Comparison of ENCODE assay signal across 35 cellular contexts in genomic region chr17:79520893-79521210, GRCh38.
"Had no signal": no experiment of that assay in that cellular context is flagged by ENCODE, and none has a peak within 500 bp of the region (broad histone marks: within the 10 kb centered on the region; RNA-seq: fewer than 3 reads in every experiment).

No MANE protein-coding gene starts in this region.

- ATAC-seq: activated CD4-positive, alpha-beta T cell treated with anti-CD3 and anti-CD28 coated beads for 36 hours; activated CD8-positive, alpha-beta T cell treated with anti-CD3 and anti-CD28 coated beads, Interleukin-2, amount 10 ng/mL, durations not matched to agents 7 days and 5 days; activated naive CD8-positive, alpha-beta T cell treated with anti-CD3 and anti-CD28 coated beads, Interleukin-2, amount 50 U/mL, for 24 hours; T-helper 17 cell had no signal

- H3K4me1 Mint-ChIP-seq: activated CD4-positive, alpha-beta T cell treated with anti-CD3 and anti-CD28 coated beads for 36 hours; activated CD4-positive, alpha-beta T cell treated with anti-CD3 and anti-CD28 coated beads, Interleukin-2, amount 10 ng/mL, durations not matched to agents 24 days and 14 days; activated CD8-positive, alpha-beta memory T cell treated with anti-CD3 and anti-CD28 coated beads, Interleukin-2, amount 10 ng/mL, durations not matched to agents 7 days and 5 days; activated naive CD4-positive, alpha-beta T cell treated with anti-CD3 and anti-CD28 coated beads, Interleukin-2, amount 50 U/mL, for 24 hours; activated naive CD8-positive, alpha-beta T cell treated with anti-CD3 and anti-CD28 coated beads for 36 hours; activated naive CD8-positive, alpha-beta T cell treated with anti-CD3 and anti-CD28 coated beads, Interleukin-2, amount 50 U/mL, for 24 hours had no signal

- H3K27me3 ChIP-seq: ascending aorta had no signal

- H3K27ac ChIP-seq: adrenal gland, ascending aorta, breast epithelium, cardiac muscle cell, coronary artery had no signal

- H3K36me3 ChIP-seq: adrenal gland, ascending aorta, breast epithelium, cardiac muscle cell had no signal

- FAIRE-seq: frontal cortex had no signal

- H3K9me3 Mint-ChIP-seq: activated CD4-positive, alpha-beta memory T cell treated with anti-CD3 and anti-CD28 coated beads for 36 hours; activated CD4-positive, alpha-beta T cell treated with anti-CD3 and anti-CD28 coated beads, Interleukin-2, amount 10 ng/mL, durations not matched to agents 24 days and 14 days; activated naive CD4-positive, alpha-beta T cell treated with anti-CD3 and anti-CD28 coated beads for 36 hours; activated naive CD4-positive, alpha-beta T cell treated with anti-CD3 and anti-CD28 coated beads, Interleukin-2, amount 50 U/mL, for 24 hours; activated naive CD8-positive, alpha-beta T cell treated with anti-CD3 and anti-CD28 coated beads for 36 hours; activated naive CD8-positive, alpha-beta T cell treated with anti-CD3 and anti-CD28 coated beads, Interleukin-2, amount 50 U/mL, for 24 hours; activated T-helper 1 cell treated with anti-CD3 and anti-CD28 coated beads, Interleukin-12 subunit alpha, Interleukin-12 subunit beta, Interleukin-2, Interleukin-4 antibody, amounts not matched to agents 30 ng/mL and 10 ng/mL and 1 ng/mL, durations not matched to agents 14 hours and 24 hours and 36 hours; activated T-helper 2 cell treated with anti-CD3 and anti-CD28 coated beads, Interferon-gamma antibody, Interleukin-2, Interleukin-4, amounts not matched to agents 10 μg/mL and 5 μg/mL and 100 μg/mL, durations not matched to agents 14 hours and 24 hours and 36 hours; brain; dendritic cell treated with granulocyte-macrophage colony-stimulating factor and Interleukin-4, amounts not matched to agents 40 ng/mL and 50 ng/mL, for 4 days; T-helper 2 cell treated with Interferon-gamma antibody and Interleukin-4, amounts not matched to agents 5 μg/mL and 100 μg/mL, for 36 hours had no signal

- H3K27me3 Mint-ChIP-seq: activated CD4-positive, alpha-beta T cell treated with anti-CD3 and anti-CD28 coated beads, Interleukin-2, amount 10 ng/mL, durations not matched to agents 24 days and 14 days had no signal

- H3K4me3 Mint-ChIP-seq: activated CD4-positive, alpha-beta memory T cell treated with anti-CD3 and anti-CD28 coated beads for 36 hours; activated CD4-positive, alpha-beta T cell treated with anti-CD3 and anti-CD28 coated beads for 36 hours; activated CD4-positive, alpha-beta T cell treated with anti-CD3 and anti-CD28 coated beads, Interleukin-2, amount 10 ng/mL, durations not matched to agents 24 days and 14 days; activated CD8-positive, alpha-beta memory T cell treated with anti-CD3 and anti-CD28 coated beads, Interleukin-2, amount 10 ng/mL, durations not matched to agents 7 days and 5 days; activated CD8-positive, alpha-beta T cell treated with anti-CD3 and anti-CD28 coated beads, Interleukin-2, amount 10 ng/mL, durations not matched to agents 7 days and 5 days; activated naive CD4-positive, alpha-beta T cell treated with anti-CD3 and anti-CD28 coated beads for 36 hours; activated naive CD4-positive, alpha-beta T cell treated with anti-CD3 and anti-CD28 coated beads, Interleukin-2, amount 50 U/mL, for 24 hours; activated naive CD8-positive, alpha-beta T cell treated with anti-CD3 and anti-CD28 coated beads for 36 hours; activated naive CD8-positive, alpha-beta T cell treated with anti-CD3 and anti-CD28 coated beads, Interleukin-2, amount 50 U/mL, for 24 hours; activated T-helper 1 cell treated with anti-CD3 and anti-CD28 coated beads, Interleukin-12 subunit alpha, Interleukin-12 subunit beta, Interleukin-2, Interleukin-4 antibody, amounts not matched to agents 30 ng/mL and 10 ng/mL and 1 ng/mL, durations not matched to agents 14 hours and 24 hours and 36 hours; brain; dendritic cell treated with granulocyte-macrophage colony-stimulating factor and Interleukin-4, amounts not matched to agents 40 ng/mL and 50 ng/mL, for 4 days; T-helper 17 cell; T-helper 2 cell treated with Interferon-gamma antibody and Interleukin-4, amounts not matched to agents 5 μg/mL and 100 μg/mL, for 36 hours had no signal

- H3K36me3 Mint-ChIP-seq: activated CD4-positive, alpha-beta memory T cell treated with anti-CD3 and anti-CD28 coated beads for 36 hours; activated CD8-positive, alpha-beta memory T cell treated with anti-CD3 and anti-CD28 coated beads, Interleukin-2, amount 10 ng/mL, durations not matched to agents 7 days and 5 days; activated naive CD4-positive, alpha-beta T cell treated with anti-CD3 and anti-CD28 coated beads, Interleukin-2, amount 50 U/mL, for 24 hours; activated naive CD8-positive, alpha-beta T cell treated with anti-CD3 and anti-CD28 coated beads for 36 hours; brain had no signal

- H3K9me3 ChIP-seq: adrenal gland, ascending aorta, breast epithelium had no signal

- H3K27ac Mint-ChIP-seq: activated CD4-positive, alpha-beta memory T cell treated with anti-CD3 and anti-CD28 coated beads for 36 hours; activated CD4-positive, alpha-beta T cell treated with anti-CD3 and anti-CD28 coated beads for 36 hours; activated CD4-positive, alpha-beta T cell treated with anti-CD3 and anti-CD28 coated beads, Interleukin-2, amount 10 ng/mL, durations not matched to agents 24 days and 14 days; activated CD8-positive, alpha-beta memory T cell treated with anti-CD3 and anti-CD28 coated beads, Interleukin-2, amount 10 ng/mL, durations not matched to agents 7 days and 5 days; activated CD8-positive, alpha-beta T cell treated with anti-CD3 and anti-CD28 coated beads, Interleukin-2, amount 10 ng/mL, durations not matched to agents 7 days and 5 days; activated naive CD4-positive, alpha-beta T cell treated with anti-CD3 and anti-CD28 coated beads for 36 hours; activated naive CD4-positive, alpha-beta T cell treated with anti-CD3 and anti-CD28 coated beads, Interleukin-2, amount 50 U/mL, for 24 hours; activated naive CD8-positive, alpha-beta T cell treated with anti-CD3 and anti-CD28 coated beads for 36 hours; activated naive CD8-positive, alpha-beta T cell treated with anti-CD3 and anti-CD28 coated beads, Interleukin-2, amount 50 U/mL, for 24 hours; activated T-helper 1 cell treated with anti-CD3 and anti-CD28 coated beads, Interleukin-12 subunit alpha, Interleukin-12 subunit beta, Interleukin-2, Interleukin-4 antibody, amounts not matched to agents 30 ng/mL and 10 ng/mL and 1 ng/mL, durations not matched to agents 14 hours and 24 hours and 36 hours; activated T-helper 2 cell treated with anti-CD3 and anti-CD28 coated beads, Interferon-gamma antibody, Interleukin-2, Interleukin-4, amounts not matched to agents 10 μg/mL and 5 μg/mL and 100 μg/mL, durations not matched to agents 14 hours and 24 hours and 36 hours; dendritic cell treated with granulocyte-macrophage colony-stimulating factor and Interleukin-4, amounts not matched to agents 40 ng/mL and 50 ng/mL, for 4 days; T-helper 17 cell; T-helper 2 cell treated with Interferon-gamma antibody and Interleukin-4, amounts not matched to agents 5 μg/mL and 100 μg/mL, for 36 hours had no signal

- H3K4me3 ChIP-seq: adrenal gland, ascending aorta, breast epithelium, cardiac muscle cell, coronary artery had no signal

- DNase-seq: activated CD4-positive, alpha-beta memory T cell treated with anti-CD3 and anti-CD28 coated beads for 36 hours; activated CD4-positive, alpha-beta T cell treated with anti-CD3 and anti-CD28 coated beads for 36 hours; activated CD4-positive, alpha-beta T cell treated with anti-CD3 and anti-CD28 coated beads, Interleukin-2, amount 10 ng/mL, durations not matched to agents 24 days and 14 days; activated CD4-positive, CD25-positive, alpha-beta regulatory T cell; activated CD4-positive, CD25-positive, alpha-beta regulatory T cell treated with anti-CD3 and anti-CD28 coated beads, Interleukin-2, amount 50 U/mL, for 72 hours; activated CD8-positive, alpha-beta memory T cell treated with anti-CD3 and anti-CD28 coated beads, Interleukin-2, amount 10 ng/mL, durations not matched to agents 7 days and 5 days; activated CD8-positive, alpha-beta memory T cell treated with anti-CD3 and anti-CD28 coated beads, Interleukin-2, amount 50 U/mL, for 4 hours; activated CD8-positive, alpha-beta T cell treated with anti-CD3 and anti-CD28 coated beads, Interleukin-2, amount 10 ng/mL, durations not matched to agents 7 days and 5 days; activated effector memory CD4-positive, alpha-beta T cell treated with anti-CD3 and anti-CD28 coated beads, Interleukin-2, amount 50 U/mL, for 16 hours; activated naive CD4-positive, alpha-beta T cell treated with anti-CD3 and anti-CD28 coated beads for 36 hours; activated naive CD8-positive, alpha-beta T cell treated with anti-CD3 and anti-CD28 coated beads for 36 hours; activated naive CD8-positive, alpha-beta T cell treated with anti-CD3 and anti-CD28 coated beads, Interleukin-2, amount 50 U/mL, for 24 hours; activated T-cell treated with anti-CD3 and anti-CD28 coated beads, Interleukin-2, amount 50 U/mL, for 1 hour; activated T-cell treated with anti-CD3 and anti-CD28 coated beads, Interleukin-2, amount 50 U/mL, for 48 hours; adrenal gland; amygdala; central memory CD4-positive, alpha-beta T cell; cerebellar nuclear complex; effector CD4-positive, alpha-beta T cell; foreskin fibroblast; head of caudate nucleus; T-helper 1 cell; T-helper 17 cell; T1000 had no signal

- H3K4me1 ChIP-seq: adrenal gland, ascending aorta, breast epithelium had no signal
